Comparison of ENCODE assay signal across 9 cellular contexts in the genomic region with DNA sequence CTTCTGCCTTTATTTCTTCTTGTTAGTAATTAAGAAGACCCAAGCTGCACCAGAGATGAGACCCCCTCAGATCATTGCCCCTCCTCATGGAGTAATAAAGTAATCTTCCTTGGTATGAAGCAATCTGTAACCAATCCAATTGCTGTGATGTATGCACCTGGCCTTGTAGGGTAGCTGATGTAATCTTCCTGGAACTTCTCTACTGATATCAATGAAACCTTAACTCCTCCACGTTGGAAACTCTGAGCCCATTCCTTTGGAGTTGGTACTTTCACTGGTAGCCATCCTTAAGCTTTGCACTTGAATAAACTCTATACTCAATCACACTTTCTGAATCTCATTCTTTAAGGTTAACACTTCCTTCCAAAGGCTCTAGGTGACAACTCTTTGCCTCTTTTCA. TPM values are rescaled to one million over a fixed set of nuclear protein-coding genes. Genes with fewer than 3 reads are reported as not detected.
"Had no signal": no experiment of that assay in that cellular context is flagged by ENCODE, and none has a peak within 500 bp of the region (broad histone marks: within the 10 kb centered on the region; RNA-seq: fewer than 3 reads in every experiment).

No MANE protein-coding gene starts in this region.

- H3K4me3 ChIP-seq: GM23338 had no signal

- ATAC-seq: HepG2 had no signal

- H3K4me2 ChIP-seq: GM23338 had no signal

- FAIRE-seq: H1, H54, HepG2 had no signal

- DNase-seq: H9, HCEC 1CT, KG1 had no signal

- H3K4me3 Mint-ChIP-seq: GM23338, H9, IgD-negative memory B cell had no signal

- H3K27ac Mint-ChIP-seq: GM23338, H9, IgD-negative memory B cell had no signal

- H3K36me3 Mint-ChIP-seq: IgD-negative memory B cell had no signal

- H3K9me3 Mint-ChIP-seq: GM23338 had no signal

- H3K4me1 Mint-ChIP-seq: IgD-negative memory B cell had no signal

- H3K27ac ChIP-seq: HL-60 had no signal

- H2AFZ ChIP-seq: GM23338 had no signal

RNA-seq across cellular contexts. Expression of gene NSG1, which starts 31.6 kb away (rescaled TPM):
- total RNA-seq: HepG2 had no signal
- polyA plus RNA-seq: HepG2 had no signal
